Comparison of ENCODE assay signal across 1 cellular context in the genomic region with DNA sequence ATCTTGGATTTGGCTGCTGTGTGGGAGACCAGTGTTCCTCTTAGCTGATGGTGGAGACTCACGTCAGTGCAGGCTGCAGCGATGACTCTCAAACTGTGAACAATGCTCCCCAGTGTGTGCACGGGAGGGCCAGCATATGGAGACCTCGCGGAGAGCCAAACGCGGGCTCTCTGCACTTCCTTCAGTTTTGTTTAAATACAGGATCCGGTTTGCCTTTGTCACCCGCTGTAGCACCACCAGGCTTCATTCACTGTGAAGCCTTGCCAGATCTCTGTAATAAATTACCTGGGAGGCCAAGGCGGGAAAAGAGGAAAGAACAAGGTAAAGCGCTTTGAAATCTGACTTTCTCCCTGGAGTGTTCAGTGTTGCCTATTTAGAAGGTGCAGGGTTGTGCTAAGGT.
A peak's percentile ranks its signal among the peaks of the same experiment; 100 is the strongest.
TF ChIP-seq lines count a peak whose summit lies in the region.

No MANE protein-coding gene starts in this region.

TF ChIP-seq in IMR-90, 13 proteins besides CTCF, POLR2A, EP300 and RAD21:
- TF ChIP-seq, protein P1, sequence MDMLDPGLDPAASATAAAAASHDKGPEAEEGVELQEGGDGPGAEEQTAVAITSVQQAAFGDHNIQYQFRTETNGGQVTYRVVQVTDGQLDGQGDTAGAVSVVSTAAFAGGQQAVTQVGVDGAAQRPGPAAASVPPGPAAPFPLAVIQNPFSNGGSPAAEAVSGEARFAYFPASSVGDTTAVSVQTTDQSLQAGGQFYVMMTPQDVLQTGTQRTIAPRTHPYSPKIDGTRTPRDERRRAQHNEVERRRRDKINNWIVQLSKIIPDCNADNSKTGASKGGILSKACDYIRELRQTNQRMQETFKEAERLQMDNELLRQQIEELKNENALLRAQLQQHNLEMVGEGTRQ (IDR thresholded peaks at IDR 0.05; ENCODE audit: low read depth, low read length): no peak
- TF ChIP-seq BHLHE40 (IDR thresholded peaks at IDR 0.05; ENCODE audit: low read depth, low read length) (peak; percentile 41; the same call in 1 of the 2 replicates), SMC3 (IDR thresholded peaks at IDR 0.05; ENCODE audit: low read depth, low read length) (no peak)
- TF ChIP-seq, protein P2, sequence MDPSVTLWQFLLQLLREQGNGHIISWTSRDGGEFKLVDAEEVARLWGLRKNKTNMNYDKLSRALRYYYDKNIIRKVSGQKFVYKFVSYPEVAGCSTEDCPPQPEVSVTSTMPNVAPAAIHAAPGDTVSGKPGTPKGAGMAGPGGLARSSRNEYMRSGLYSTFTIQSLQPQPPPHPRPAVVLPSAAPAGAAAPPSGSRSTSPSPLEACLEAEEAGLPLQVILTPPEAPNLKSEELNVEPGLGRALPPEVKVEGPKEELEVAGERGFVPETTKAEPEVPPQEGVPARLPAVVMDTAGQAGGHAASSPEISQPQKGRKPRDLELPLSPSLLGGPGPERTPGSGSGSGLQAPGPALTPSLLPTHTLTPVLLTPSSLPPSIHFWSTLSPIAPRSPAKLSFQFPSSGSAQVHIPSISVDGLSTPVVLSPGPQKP (IDR thresholded peaks at IDR 0.05; ENCODE audit: borderline replicate concordance, low read depth, low read length): no peak
